In genomic region chr3:133136114-133137041, GRCh38 we compare ENCODE assay signal across 10 cellular contexts.
DNase-seq lines count a peak whose midpoint lies in the region; ATAC-seq, FAIRE-seq and TF ChIP-seq lines count a peak whose summit lies in the region.
"Had no signal": no experiment of that assay in that cellular context is flagged by ENCODE, and none has a peak within 500 bp of the region (broad histone marks: within the 10 kb centered on the region; RNA-seq: fewer than 3 reads in every experiment).

No MANE protein-coding gene starts in this region.

- no peaks in the 10 kb centered on the region for H3K9me3 Mint-ChIP-seq in mesothelial cell of epicardium
- H3K9me3 Mint-ChIP-seq: activated naive CD8-positive, alpha-beta T cell treated with anti-CD3 and anti-CD28 coated beads for 36 hours had no signal

- H3K4me1 Mint-ChIP-seq in mesothelial cell of epicardium: peaks cover 8% of the 10 kb centered on the region
- H3K4me1 Mint-ChIP-seq: activated naive CD8-positive, alpha-beta T cell treated with anti-CD3 and anti-CD28 coated beads for 36 hours had no signal

- ATAC-seq in GM19043 (IDR thresholded peaks at IDR 0.05; ENCODE audit: low read depth, unreplicated experiment) (peak; percentile 63), HG02943 (IDR thresholded peaks at IDR 0.05; ENCODE audit: low read depth, unreplicated experiment) (peak; percentile 65)

- no peak for TF ChIP-seq CTCF in mesothelial cell of epicardium (IDR thresholded peaks at IDR 0.05; ENCODE audit: unreplicated experiment)

- DNase-seq in NCI-H2171 (lab: John Stamatoyannopoulos, UW) (peak; percentile 30), kidney glomerular epithelial cell (lab: John Stamatoyannopoulos, UW) (peak; percentile 16), frontal cortex (ENCODE audit: low spot score in 2 of 2) (no peak), ecto neural progenitor cell (ENCODE audit: low spot score) (no peak), mesothelial cell of epicardium (ENCODE audit: low spot score in 2 of 2, unreplicated experiment in 2 of 2) (no peak)
- DNase-seq: activated naive CD8-positive, alpha-beta T cell treated with anti-CD3 and anti-CD28 coated beads for 36 hours; hippocampal formation; stomach had no signal

- H3K36me3 Mint-ChIP-seq in mesothelial cell of epicardium: no peaks in the 10 kb centered on the region
- H3K36me3 Mint-ChIP-seq: activated naive CD8-positive, alpha-beta T cell treated with anti-CD3 and anti-CD28 coated beads for 36 hours had no signal

- no peak overlapping the region for H3K4me3 Mint-ChIP-seq in mesothelial cell of epicardium
- H3K4me3 Mint-ChIP-seq: activated naive CD8-positive, alpha-beta T cell treated with anti-CD3 and anti-CD28 coated beads for 36 hours had no signal

- no peak for FAIRE-seq in frontal cortex (lab: Jason Lieb, UNC)

- H3K27ac Mint-ChIP-seq in mesothelial cell of epicardium: no peak overlapping the region
- H3K27ac Mint-ChIP-seq: activated naive CD8-positive, alpha-beta T cell treated with anti-CD3 and anti-CD28 coated beads for 36 hours had no signal

- H3K27me3 Mint-ChIP-seq in mesothelial cell of epicardium (ENCODE audit: low read depth): no peaks in the 10 kb centered on the region

Comparison
In these comparisons a context has a peak if more than half of its experiments do, and no peak if none do; other contexts are left out.
1. DNase-seq: peak in NCI-H2171 (single experiment) and kidney glomerular epithelial cell (single experiment); none in frontal cortex (0 of 2), ecto neural progenitor cell (single experiment) and mesothelial cell of epicardium (0 of 2).